ENCODE assay signal across 25 cellular contexts in genomic region chr7:25066253-25066652, GRCh38.
"Had no signal": no experiment of that assay in that cellular context is flagged by ENCODE, and none has a peak within 500 bp of the region (broad histone marks: within the 10 kb centered on the region; RNA-seq: fewer than 3 reads in every experiment).

No MANE protein-coding gene starts in this region.

- DNase-seq: effector memory CD8-positive, alpha-beta T cell; esophagus squamous epithelium; foreskin fibroblast; glutamatergic neuron; left colon; left ventricle myocardium superior; mesenchymal stem cell; midbrain; naive B cell; nephron progenitor cell; psoas muscle; retina; right lobe of liver; stimulated activated CD4-positive, alpha-beta T cell treated with anti-CD3 and anti-CD28 coated beads, Interleukin-4, amount 100 ng/mL, for 1 hour; stimulated activated CD8-positive, alpha-beta memory T cell treated with anti-CD3 and anti-CD28 coated beads, Interleukin-4, amount 100 ng/mL, for 48 hours; stomach; substantia nigra; transverse colon had no signal

- H3K9me3 ChIP-seq: esophagus squamous epithelium, gastroesophageal sphincter, psoas muscle, right lobe of liver, stomach, thoracic aorta, transverse colon had no signal

- H3K9me3 Mint-ChIP-seq: dendritic cell treated with granulocyte-macrophage colony-stimulating factor and Interleukin-4, amounts not matched to agents 40 ng/mL and 50 ng/mL, for 4 days; effector memory CD8-positive, alpha-beta T cell; naive B cell; stimulated activated memory B cell treated with anti-CD40 and anti-IgM and Interleukin-4, amounts not matched to agents 10 μg/mL and 1 μg/mL and 100 μg/mL, for 72 hours had no signal

- H3K4me1 ChIP-seq: psoas muscle, right lobe of liver had no signal

- H3K4me3 Mint-ChIP-seq: dendritic cell treated with granulocyte-macrophage colony-stimulating factor and Interleukin-4, amounts not matched to agents 40 ng/mL and 50 ng/mL, for 4 days; effector memory CD8-positive, alpha-beta T cell; nephron progenitor cell; stimulated activated memory B cell treated with anti-CD40 and anti-IgM and Interleukin-4, amounts not matched to agents 10 μg/mL and 1 μg/mL and 100 μg/mL, for 72 hours had no signal

- H3K27ac Mint-ChIP-seq: dendritic cell treated with granulocyte-macrophage colony-stimulating factor and Interleukin-4, amounts not matched to agents 40 ng/mL and 50 ng/mL, for 4 days; effector memory CD8-positive, alpha-beta T cell; nephron progenitor cell; stimulated activated memory B cell treated with anti-CD40 and anti-IgM and Interleukin-4, amounts not matched to agents 10 μg/mL and 1 μg/mL and 100 μg/mL, for 72 hours had no signal

- ATAC-seq: effector memory CD8-positive, alpha-beta T cell; gastroesophageal sphincter; left colon; left ventricle myocardium superior; psoas muscle; right lobe of liver; stimulated activated memory B cell treated with anti-CD40 and anti-IgM and Interleukin-4, amounts not matched to agents 10 μg/mL and 1 μg/mL and 100 μg/mL, for 72 hours had no signal

- H3K36me3 ChIP-seq: esophagus squamous epithelium, gastroesophageal sphincter, right lobe of liver, stomach, thoracic aorta, transverse colon had no signal

- FAIRE-seq: colon had no signal

- H3K27ac ChIP-seq: epithelial cell of prostate, esophagus squamous epithelium, gastroesophageal sphincter, psoas muscle, right lobe of liver, stomach, thoracic aorta, transverse colon had no signal

- H3K27me3 ChIP-seq: esophagus squamous epithelium, gastroesophageal sphincter, right lobe of liver, stomach, transverse colon had no signal

- H3K27me3 Mint-ChIP-seq: stimulated activated memory B cell treated with anti-CD40 and anti-IgM and Interleukin-4, amounts not matched to agents 10 μg/mL and 1 μg/mL and 100 μg/mL, for 72 hours had no signal

- H3K4me3 ChIP-seq: esophagus squamous epithelium, gastroesophageal sphincter, lung, psoas muscle, right lobe of liver, stomach, thoracic aorta, transverse colon had no signal

- H3K36me3 Mint-ChIP-seq: naive B cell; stimulated activated memory B cell treated with anti-CD40 and anti-IgM and Interleukin-4, amounts not matched to agents 10 μg/mL and 1 μg/mL and 100 μg/mL, for 72 hours had no signal
